ENCODE assay signal across 1 cellular context in the genomic region with DNA sequence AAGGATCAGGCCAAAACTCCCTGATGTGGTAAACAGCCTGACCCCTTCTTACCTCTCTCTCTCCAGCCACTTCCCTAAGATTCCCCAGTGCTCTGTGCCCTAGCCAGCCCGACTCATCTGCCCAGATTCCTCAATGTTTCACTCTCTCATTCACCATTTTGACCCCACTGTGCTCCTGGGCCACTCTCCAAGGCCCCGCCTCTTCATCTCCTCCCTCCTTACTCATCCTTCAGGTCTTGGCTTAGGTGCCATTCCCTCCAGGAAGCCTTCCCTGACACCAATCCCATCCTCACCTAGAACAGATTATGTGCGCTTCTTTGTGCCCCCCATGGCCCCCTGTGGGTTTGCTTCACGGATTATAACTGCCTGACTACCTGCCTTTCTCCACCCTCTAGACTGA.
TF ChIP-seq lines count a peak whose summit lies in the region.

No MANE protein-coding gene starts in this region.

TF ChIP-seq in HepG2, 621 proteins besides CTCF, POLR2A, EP300 and RAD21:
- no peak for TF ChIP-seq ZNF225 (CRISPR knock-in tag; IDR thresholded peaks at IDR 0.05)
- no peak for TF ChIP-seq ZNF510 (CRISPR knock-in tag; IDR thresholded peaks at IDR 0.05; ENCODE audit: low read depth)
